ENCODE assay signal across 8 cellular contexts in genomic region chr9:97982719-97983523, GRCh38. TPM values are rescaled to one million over a fixed set of nuclear protein-coding genes. Genes with fewer than 3 reads are reported as not detected.
DNase-seq lines count a peak whose midpoint lies in the region; ATAC-seq and TF ChIP-seq lines count a peak whose summit lies in the region.

TSS of gene ANP32B (plus strand) at chr9:97983341. CDS start at chr9:97983556, 215 bp downstream.

- peaks cover 0 to 5% (median 2%) of the 10 kb centered on the region in 4 donors for H3K4me1 ChIP-seq in right lobe of liver

- H3K36me3 ChIP-seq in right lobe of liver: no peaks in the 10 kb centered on the region

- peak within 1 kb of the TSS; percentile 84 to 94 (median 84) for H3K4me3 ChIP-seq in right lobe of liver

- H3K9me3 ChIP-seq in right lobe of liver: no peaks in the 10 kb centered on the region

- intact Hi-C loops in right lobe of liver (cut with DNase I): no loop called here

- ATAC-seq in HG03457 (IDR thresholded peaks at IDR 0.05; ENCODE audit: unreplicated experiment) (peak; percentile 58), right lobe of liver (peak; percentile 88 to 94 (median 90))

- H3K27me3 ChIP-seq in right lobe of liver: no peaks in the 10 kb centered on the region

- TF ChIP-seq POLR2A in right lobe of liver (IDR thresholded peaks at IDR 0.05): peak; percentile 51

- peak; percentile 98 for TF ChIP-seq CTCF in C4-2B (conservative IDR thresholded peaks at IDR 0.05)
- peak; percentile 85 to 96 (median 92) for TF ChIP-seq CTCF in right lobe of liver (IDR thresholded peaks at IDR 0.05)

- WGBS in right lobe of liver (ENCODE audit: insufficient coverage, low coverage, low lambda C conversion rate, missing lambda C conversion rate): 0% methylated on average over 4 of the region's 100 CpGs

- H3K27ac ChIP-seq in C4-2B (peak within 1 kb of the TSS; percentile 100), right lobe of liver (peak within 1 kb of the TSS; percentile 95 to 97 (median 96))

- peak; percentile 83 for DNase-seq in GM19240 (ENCODE audit: insufficient read length, low spot score)
- peak; percentile 91 for DNase-seq in NCI-H748 (lab: John Stamatoyannopoulos, UW; ENCODE audit: unreplicated experiment)
- DNase-seq in activated CD4-positive, alpha-beta T cell treated with anti-CD3 and anti-CD28 coated beads, Interleukin-2, amount 50 U/mL, for 4 hours: peak; percentile 96 to 97
- DNase-seq in dermis blood vessel endothelial cell: peak; percentile 92
- peak; percentile 92 to 94 (median 92) for DNase-seq in right lobe of liver
- peak; percentile 95 for DNase-seq in stimulated activated CD4-positive, alpha-beta T cell treated with anti-CD3 and anti-CD28 coated beads, Interleukin-4, amount 100 ng/mL, for 24 hours

RNA-seq across cellular contexts. Expression of gene ANP32B, which starts in this region (rescaled TPM):
- total RNA-seq in dermis blood vessel endothelial cell (6.0 and 12.9 TPM in 2 replicates), right lobe of liver (10 to 100 TPM in 5 of 6 experiments, 1 to 10 TPM in 1; 8.2 to 38.0 (median 30.6) TPM)

Comparison
In these comparisons a context has a peak if more than half of its experiments do, and no peak if none do; other contexts are left out.
1. Peak in every context shown above with its lines: DNase-seq, ATAC-seq, H3K4me3 ChIP-seq and H3K27ac ChIP-seq.